Comparison of ENCODE assay signal across 6 cellular contexts in genomic region chr22:25511725-25512124, GRCh38.
"Had no signal": no experiment of that assay in that cellular context is flagged by ENCODE, and none has a peak within 500 bp of the region (broad histone marks: within the 10 kb centered on the region; RNA-seq: fewer than 3 reads in every experiment).

No MANE protein-coding gene starts in this region.

- DNase-seq: GM23248, GOT3, H7, KG1 had no signal

- H3K4me1 ChIP-seq: HAP-1 had no signal

- FAIRE-seq: HTR-8/SVneo had no signal

- H3K36me3 ChIP-seq: HAP-1 had no signal

- H2AFZ ChIP-seq: GM23248 had no signal

- H3K4me3 ChIP-seq: GM23248, HAP-1 had no signal

- H3K9ac ChIP-seq: GM23248 had no signal

- H3K27ac ChIP-seq: GM23248 had no signal
